Comparison of ENCODE assay signal across 8 cellular contexts in the genomic region with DNA sequence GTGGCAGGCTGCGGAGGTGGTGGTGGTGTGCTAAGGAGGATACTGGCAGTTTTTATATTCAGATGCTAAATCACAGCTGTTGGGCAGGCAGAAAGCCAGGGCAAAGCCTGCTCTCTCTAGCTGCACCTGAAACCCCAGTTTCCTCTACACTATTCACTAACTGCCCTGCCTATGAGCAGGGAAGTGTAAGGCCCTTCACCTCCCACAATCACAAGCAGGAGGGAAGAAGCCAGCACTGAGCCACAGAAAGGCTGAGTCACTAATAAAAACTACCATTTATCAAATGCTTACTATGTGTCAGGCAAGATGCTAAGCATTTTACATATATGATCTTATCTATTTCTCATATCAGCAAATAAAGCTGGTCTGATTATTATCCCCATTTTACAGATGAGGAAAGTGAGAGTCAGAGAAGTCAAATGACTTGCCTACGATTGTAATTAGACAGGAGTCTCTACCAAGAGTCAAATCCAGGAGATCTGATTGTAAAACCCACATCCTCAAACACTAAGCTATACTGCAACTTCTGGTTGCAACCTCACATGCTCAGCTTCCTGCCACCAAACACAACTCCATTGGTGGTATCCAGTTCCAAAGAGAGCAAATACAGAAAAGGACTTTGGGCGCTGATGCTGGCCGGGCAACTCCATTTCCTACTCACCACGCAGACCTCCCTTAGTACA. TPM values are rescaled to one million over a fixed set of nuclear protein-coding genes. Genes with fewer than 3 reads are reported as not detected.
DNase-seq lines count a peak whose midpoint lies in the region; ATAC-seq and TF ChIP-seq lines count a peak whose summit lies in the region.

No MANE protein-coding gene starts in this region.

- H3K4me1 Mint-ChIP-seq in CD4-positive, CD25-positive, alpha-beta regulatory T cell: peaks cover 7 to 31% (median 22%) of the 10 kb centered on the region in 4 donors
- peaks cover 44% of the 10 kb centered on the region for H3K4me1 Mint-ChIP-seq in HFFc6 (ENCODE audit: low read depth)
- peaks cover 28% of the 10 kb centered on the region for H3K4me1 Mint-ChIP-seq in activated CD4-positive, alpha-beta T cell treated with anti-CD3 and anti-CD28 coated beads, Interleukin-2, amount 10 ng/mL, durations not matched to agents 24 days and 14 days

- no peak for TF ChIP-seq POLR2A in heart left ventricle (IDR thresholded peaks at IDR 0.05)

- H3K36me3 ChIP-seq in CD4-positive, CD25-positive, alpha-beta regulatory T cell (ENCODE audit: control insufficient read depth, insufficient read depth, low read length): no peaks in the 10 kb centered on the region
- H3K36me3 ChIP-seq in heart left ventricle: no peaks in the 10 kb centered on the region

- no peaks in the 10 kb centered on the region for H3K27me3 Mint-ChIP-seq in CD4-positive, CD25-positive, alpha-beta regulatory T cell
- H3K27me3 Mint-ChIP-seq in HFFc6 (ENCODE audit: insufficient read depth): no peaks in the 10 kb centered on the region
- no peaks in the 10 kb centered on the region for H3K27me3 Mint-ChIP-seq in activated CD4-positive, alpha-beta T cell treated with anti-CD3 and anti-CD28 coated beads, Interleukin-2, amount 10 ng/mL, durations not matched to agents 24 days and 14 days

- TF ChIP-seq CTCF in HFFc6 (IDR thresholded peaks at IDR 0.05): no peak
- no peak for TF ChIP-seq CTCF in heart left ventricle (IDR thresholded peaks at IDR 0.05)

- H3K27ac Mint-ChIP-seq in CD4-positive, CD25-positive, alpha-beta regulatory T cell: peak overlapping the region; percentile 67 to 81 (median 70)
- peak overlapping the region; percentile 90 for H3K27ac Mint-ChIP-seq in HFFc6
- peak overlapping the region; percentile 47 for H3K27ac Mint-ChIP-seq in activated CD4-positive, alpha-beta T cell treated with anti-CD3 and anti-CD28 coated beads, Interleukin-2, amount 10 ng/mL, durations not matched to agents 24 days and 14 days

- no peaks in the 10 kb centered on the region for H3K27me3 ChIP-seq in CD4-positive, CD25-positive, alpha-beta regulatory T cell (ENCODE audit: control insufficient read depth, insufficient read depth, low read length)
- no peaks in the 10 kb centered on the region for H3K27me3 ChIP-seq in heart left ventricle

- intact Hi-C loops in activated CD4-positive, alpha-beta T cell treated with anti-CD3 and anti-CD28 coated beads, Interleukin-2, amount 10 ng/mL, durations not matched to agents 24 days and 14 days (cut with micrococcal nuclease): loop anchor here (1.0 to 5.0 kb wide), 6 partner anchors 14 to 315 kb away; no protein-coding TSS in a partner anchor
- intact Hi-C loops in heart left ventricle (cut with DNase I): no loop called here

- ATAC-seq in CD4-positive, CD25-positive, alpha-beta regulatory T cell (ENCODE audit: low read depth in 2 of 2): peak; percentile 87 to 95
- ATAC-seq in heart left ventricle (peak in 3 of 4 donors; percentile 49 to 84 (median 53)), HG03280 (IDR thresholded peaks at IDR 0.05; ENCODE audit: unreplicated experiment) (no peak)

- no peaks in the 10 kb centered on the region for H3K9me3 ChIP-seq in CD4-positive, CD25-positive, alpha-beta regulatory T cell (ENCODE audit: control insufficient read depth in 2 of 2, low read length in 2 of 2)
- H3K9me3 ChIP-seq in heart left ventricle: no peaks in the 10 kb centered on the region

- 85 to 90% (median 87%) methylated on average over 5 of the region's 5 CpGs for WGBS in heart left ventricle, 4 donors

- H3K9me3 Mint-ChIP-seq in CD4-positive, CD25-positive, alpha-beta regulatory T cell: peaks cover 0 to 4% (median 0%) of the 10 kb centered on the region in 7 donors
- no peaks in the 10 kb centered on the region for H3K9me3 Mint-ChIP-seq in HFFc6
- peaks cover 8% of the 10 kb centered on the region for H3K9me3 Mint-ChIP-seq in activated CD4-positive, alpha-beta T cell treated with anti-CD3 and anti-CD28 coated beads, Interleukin-2, amount 10 ng/mL, durations not matched to agents 24 days and 14 days

- H3K4me3 ChIP-seq in CD4-positive, CD25-positive, alpha-beta regulatory T cell (ENCODE audit: low read depth, low read length): peak overlapping the region; percentile 38
- H3K4me3 ChIP-seq in heart left ventricle: no peak overlapping the region

- peaks cover 14% of the 10 kb centered on the region for H3K4me1 ChIP-seq in CD4-positive, CD25-positive, alpha-beta regulatory T cell (ENCODE audit: control insufficient read depth, insufficient read depth, low read length, poor library complexity, severe bottlenecking)
- peaks cover 0 to 16% (median 0%) of the 10 kb centered on the region in 12 donors for H3K4me1 ChIP-seq in heart left ventricle

- H3K36me3 Mint-ChIP-seq in CD4-positive, CD25-positive, alpha-beta regulatory T cell: no peaks in the 10 kb centered on the region
- H3K36me3 Mint-ChIP-seq in HFFc6 (ENCODE audit: low read depth): peaks cover 5% of the 10 kb centered on the region; the same call in 1 of the 2 replicates
- peaks cover 5% of the 10 kb centered on the region for H3K36me3 Mint-ChIP-seq in activated CD4-positive, alpha-beta T cell treated with anti-CD3 and anti-CD28 coated beads, Interleukin-2, amount 10 ng/mL, durations not matched to agents 24 days and 14 days (ENCODE audit: low read depth)

- peak in 2 of 3 donors; percentile 62 to 87 for DNase-seq in CD4-positive, CD25-positive, alpha-beta regulatory T cell
- DNase-seq in HFFc6: peak; percentile 74
- peak; percentile 84 for DNase-seq in activated CD4-positive, alpha-beta T cell treated with anti-CD3 and anti-CD28 coated beads, Interleukin-2, amount 10 ng/mL, durations not matched to agents 24 days and 14 days
- DNase-seq in heart left ventricle: peak in 2 of 5 donors; percentile 12 to 28
- no peak for DNase-seq in KG1 (lab: John Stamatoyannopoulos, UW)
- DNase-seq in caudate nucleus (lab: John Stamatoyannopoulos, UW): no peak
- no peak for DNase-seq in hippocampal formation (lab: John Stamatoyannopoulos, UW)

- peak overlapping the region in 3 of 4 donors; percentile 8 to 33 (median 32) for H3K4me3 Mint-ChIP-seq in CD4-positive, CD25-positive, alpha-beta regulatory T cell
- H3K4me3 Mint-ChIP-seq in HFFc6: peak overlapping the region; percentile 70
- H3K4me3 Mint-ChIP-seq in activated CD4-positive, alpha-beta T cell treated with anti-CD3 and anti-CD28 coated beads, Interleukin-2, amount 10 ng/mL, durations not matched to agents 24 days and 14 days: peak overlapping the region; percentile 47

- peak overlapping the region; percentile 27 for H3K27ac ChIP-seq in CD4-positive, CD25-positive, alpha-beta regulatory T cell (ENCODE audit: insufficient read depth, low read length, poor library complexity, severe bottlenecking)
- H3K27ac ChIP-seq in heart left ventricle (peak overlapping the region in 4 of 12 donors; percentile 10 to 47 (median 24)), caudate nucleus (ENCODE audit: low read depth, low read length) (no peak overlapping the region)

RNA-seq across cellular contexts. Expression of a gene that starts 17.7 kb away (rescaled TPM):
- 234 TPM for total RNA-seq in CD4-positive, CD25-positive, alpha-beta regulatory T cell
- 10 to 100 TPM; 25.3 to 59.8 (median 45.8) TPM for polyA plus RNA-seq in CD4-positive, CD25-positive, alpha-beta regulatory T cell
- total RNA-seq in HFFc6 (2021; fragmentation: NEBNext Ultra II Directional; extraction: Animal tissue kit (Norgen Biotek cat#: 25700)): 100 to 1,000 TPM; 187 to 265 (median 216) TPM
- 65.1 and 68.2 TPM in 2 replicates for total RNA-seq in activated CD4-positive, alpha-beta T cell treated with anti-CD3 and anti-CD28 coated beads, Interleukin-2, amount 10 ng/mL, durations not matched to agents 24 days and 14 days
- total RNA-seq in heart left ventricle: 100 to 1,000 TPM; 106 to 239 (median 160) TPM
- 10 to 100 TPM; 24.6 to 52.4 TPM for polyA plus RNA-seq in heart left ventricle

Comparison
In these comparisons a context has a peak if more than half of its experiments do, and no peak if none do; other contexts are left out.
1. DNase-seq: peak in CD4-positive, CD25-positive, alpha-beta regulatory T cell (2 of 3), HFFc6 (single experiment) and activated CD4-positive, alpha-beta T cell treated with anti-CD3 and anti-CD28 coated beads, Interleukin-2, amount 10 ng/mL, durations not matched to agents 24 days and 14 days (single experiment); none in KG1 (single experiment), caudate nucleus (0 of 61) and hippocampal formation (0 of 2).
2. Peak in every context shown above with its lines, with median percentiles within 50 percentile points of each other: H3K27ac Mint-ChIP-seq and H3K4me3 Mint-ChIP-seq.